20 cellular contexts compared by ENCODE assay signal in the genomic region with DNA sequence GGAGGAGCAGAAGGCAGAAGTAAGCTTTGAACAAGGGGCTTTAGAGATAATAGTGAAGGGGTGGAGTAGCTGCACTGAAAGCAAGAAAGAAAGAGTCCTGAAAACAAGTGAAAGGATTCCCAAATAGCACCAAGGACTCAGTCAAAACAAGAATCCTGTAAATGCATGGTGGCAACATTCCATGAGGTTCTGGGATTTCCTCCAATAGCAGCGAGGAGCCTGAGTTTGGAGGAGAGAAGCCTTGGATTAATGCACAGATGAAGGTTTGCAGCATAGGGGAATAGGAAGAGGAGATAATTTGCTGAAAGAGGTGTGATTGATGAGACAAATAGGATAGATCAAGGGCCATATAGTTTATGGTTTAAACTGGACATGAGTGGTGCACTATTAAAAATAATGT. TPM values are rescaled to one million over a fixed set of nuclear protein-coding genes. Genes with fewer than 3 reads are reported as not detected.
DNase-seq lines count a peak whose midpoint lies in the region; ATAC-seq, FAIRE-seq and TF ChIP-seq lines count a peak whose summit lies in the region.
"Had no signal": no experiment of that assay in that cellular context is flagged by ENCODE, and none has a peak within 500 bp of the region (broad histone marks: within the 10 kb centered on the region; RNA-seq: fewer than 3 reads in every experiment).

No MANE protein-coding gene starts in this region.

- no peak overlapping the region for H2BK5ac ChIP-seq in mesendoderm (ENCODE audit: low read length)

- peak; percentile 28 to 53 for DNase-seq in NCI-H446 (lab: John Stamatoyannopoulos, UW)
- peak; percentile 0 for DNase-seq in astrocyte of the hippocampus (ENCODE audit: low read depth, low spot score)
- DNase-seq in mesendoderm: peak; percentile 1
- peak; percentile 30 for DNase-seq in pons (ENCODE audit: low spot score)
- DNase-seq in foreskin fibroblast: no peak
- DNase-seq in urothelium cell line (ENCODE audit: low spot score): no peak
- no peak for DNase-seq in cardiac septum (ENCODE audit: low spot score)
- DNase-seq: ACHN; CD4-positive, alpha-beta memory T cell; DMS153; DMS79 treated with DMSO at 0.1 percent for 48 hours; H9; KG1 had no signal

- FAIRE-seq in urothelium cell line (lab: Jason Lieb, UNC): no peak
- FAIRE-seq: A204.1, GM12878, H1 had no signal

- H3K4me3 ChIP-seq in mesendoderm (ENCODE audit: low read length): no peak overlapping the region
- no peak overlapping the region for H3K4me3 ChIP-seq in foreskin fibroblast (ENCODE audit: low read depth in 1 of 2, low read length in 2 of 2)
- H3K4me3 ChIP-seq: GM12878 had no signal

- H3K36me3 ChIP-seq in mesendoderm (ENCODE audit: control insufficient read depth, insufficient read depth, low read length): no peaks in the 10 kb centered on the region

- H3K27ac ChIP-seq in mesendoderm (ENCODE audit: low read depth, low read length): no peak overlapping the region

- no peak overlapping the region for H3K18ac ChIP-seq in mesendoderm (ENCODE audit: low read length)

- H3K56ac ChIP-seq in mesendoderm (ENCODE audit: low read length): no peak overlapping the region

- H3K9ac ChIP-seq in mesendoderm (ENCODE audit: low read length): no peak overlapping the region

- no peaks in the 10 kb centered on the region for H3K79me1 ChIP-seq in mesendoderm (ENCODE audit: low read length)

- H2AK5ac ChIP-seq in mesendoderm (ENCODE audit: low read length): no peak overlapping the region

- H3K4ac ChIP-seq in mesendoderm (ENCODE audit: low read depth, low read length): no peak overlapping the region

- H4K8ac ChIP-seq in mesendoderm (ENCODE audit: low read depth, low read length): no peak overlapping the region

- H3K4me2 ChIP-seq in mesendoderm (ENCODE audit: low read length): no peak overlapping the region

- TF ChIP-seq CTCF in foreskin fibroblast (IDR thresholded peaks at IDR 0.05; ENCODE audit: low read depth, low read length): no peak

- no peaks in the 10 kb centered on the region for H3K4me1 ChIP-seq in mesendoderm (ENCODE audit: control insufficient read depth, low read depth, low read length)

- H2BK15ac ChIP-seq in mesendoderm (replicated peaks; ENCODE audit: low read depth): no peak overlapping the region

- ATAC-seq in GM18868 (IDR thresholded peaks at IDR 0.05; ENCODE audit: unreplicated experiment): no peak
- ATAC-seq: GM12878 had no signal

- intact Hi-C loops in cardiac septum (cut with DNase I): no loop called here

- no CpG with 5 or more reads among the region's 1 CpG for WGBS in mesendoderm (ENCODE audit: extremely low coverage, insufficient coverage, low lambda C conversion rate)

- no peaks in the 10 kb centered on the region for H3K79me2 ChIP-seq in mesendoderm (ENCODE audit: control insufficient read depth, insufficient read depth, low read length)

- H2BK120ac ChIP-seq in mesendoderm (ENCODE audit: low read depth, low read length): no peak overlapping the region

- no peak overlapping the region for H3K23ac ChIP-seq in mesendoderm (ENCODE audit: low read length)

- no peaks in the 10 kb centered on the region for H3K27me3 ChIP-seq in mesendoderm (ENCODE audit: insufficient read depth, low read length, poor library complexity)

- H4K5ac ChIP-seq in mesendoderm (ENCODE audit: low read length): no peak overlapping the region

RNA-seq across cellular contexts. Expression of a gene that starts 10.8 kb away (rescaled TPM):
- polyA plus RNA-seq in mesendoderm (2013, experiment 1 of 2): not detected
- not detected for polyA plus RNA-seq in mesendoderm (2013, experiment 2 of 2)
- total RNA-seq in cardiac septum: not detected
- total RNA-seq: CD4-positive, alpha-beta memory T cell; GM12878; H1; H9; HT-29 had no signal
- polyA plus RNA-seq: BJ; CD14-positive monocyte; CD4-positive, alpha-beta memory T cell; GM12878; H1 had no signal

RNA-seq across cellular contexts. Expression of a gene that starts 12.9 kb away (rescaled TPM):
- not detected for polyA plus RNA-seq in mesendoderm (2013, experiment 1 of 2)
- polyA plus RNA-seq in mesendoderm (2013, experiment 2 of 2): not detected
- total RNA-seq in cardiac septum: not detected
- total RNA-seq: CD4-positive, alpha-beta memory T cell; GM12878; H1; H9; HT-29 had no signal
- polyA plus RNA-seq: BJ; CD14-positive monocyte; CD4-positive, alpha-beta memory T cell; GM12878; H1 had no signal

RNA-seq across cellular contexts. Expression of a gene that starts 18.2 kb away (rescaled TPM):
- not detected for polyA plus RNA-seq in mesendoderm (2013, experiment 1 of 2)
- polyA plus RNA-seq in mesendoderm (2013, experiment 2 of 2): not detected
- not detected for total RNA-seq in cardiac septum
- total RNA-seq: CD4-positive, alpha-beta memory T cell; GM12878; H1; H9; HT-29 had no signal
- polyA plus RNA-seq: BJ; CD14-positive monocyte; CD4-positive, alpha-beta memory T cell; GM12878; H1 had no signal

RNA-seq across cellular contexts. Expression of a gene that starts 19.4 kb away (rescaled TPM):
- polyA plus RNA-seq in mesendoderm (2013, experiment 1 of 2): not detected
- polyA plus RNA-seq in mesendoderm (2013, experiment 2 of 2): not detected
- total RNA-seq in cardiac septum: not detected
- total RNA-seq: CD4-positive, alpha-beta memory T cell; GM12878; H1; H9; HT-29 had no signal
- polyA plus RNA-seq: BJ; CD14-positive monocyte; CD4-positive, alpha-beta memory T cell; GM12878; H1 had no signal

RNA-seq across cellular contexts. Expression of a gene that starts 21.5 kb away (rescaled TPM):
- not detected for polyA plus RNA-seq in mesendoderm (2013, experiment 1 of 2)
- not detected for polyA plus RNA-seq in mesendoderm (2013, experiment 2 of 2)
- not detected for total RNA-seq in cardiac septum
- total RNA-seq: CD4-positive, alpha-beta memory T cell; GM12878; H1; H9; HT-29 had no signal
- polyA plus RNA-seq: BJ; CD14-positive monocyte; CD4-positive, alpha-beta memory T cell; GM12878; H1 had no signal

Comparison
In these comparisons a context has a peak if more than half of its experiments do, and no peak if none do; other contexts are left out.
1. DNase-seq: peak in NCI-H446 (2 of 2), astrocyte of the hippocampus (single experiment), mesendoderm (single experiment) and pons (single experiment); none in foreskin fibroblast (0 of 2), urothelium cell line (single experiment) and cardiac septum (single experiment).